8 cellular contexts compared by ENCODE assay signal in the genomic region with DNA sequence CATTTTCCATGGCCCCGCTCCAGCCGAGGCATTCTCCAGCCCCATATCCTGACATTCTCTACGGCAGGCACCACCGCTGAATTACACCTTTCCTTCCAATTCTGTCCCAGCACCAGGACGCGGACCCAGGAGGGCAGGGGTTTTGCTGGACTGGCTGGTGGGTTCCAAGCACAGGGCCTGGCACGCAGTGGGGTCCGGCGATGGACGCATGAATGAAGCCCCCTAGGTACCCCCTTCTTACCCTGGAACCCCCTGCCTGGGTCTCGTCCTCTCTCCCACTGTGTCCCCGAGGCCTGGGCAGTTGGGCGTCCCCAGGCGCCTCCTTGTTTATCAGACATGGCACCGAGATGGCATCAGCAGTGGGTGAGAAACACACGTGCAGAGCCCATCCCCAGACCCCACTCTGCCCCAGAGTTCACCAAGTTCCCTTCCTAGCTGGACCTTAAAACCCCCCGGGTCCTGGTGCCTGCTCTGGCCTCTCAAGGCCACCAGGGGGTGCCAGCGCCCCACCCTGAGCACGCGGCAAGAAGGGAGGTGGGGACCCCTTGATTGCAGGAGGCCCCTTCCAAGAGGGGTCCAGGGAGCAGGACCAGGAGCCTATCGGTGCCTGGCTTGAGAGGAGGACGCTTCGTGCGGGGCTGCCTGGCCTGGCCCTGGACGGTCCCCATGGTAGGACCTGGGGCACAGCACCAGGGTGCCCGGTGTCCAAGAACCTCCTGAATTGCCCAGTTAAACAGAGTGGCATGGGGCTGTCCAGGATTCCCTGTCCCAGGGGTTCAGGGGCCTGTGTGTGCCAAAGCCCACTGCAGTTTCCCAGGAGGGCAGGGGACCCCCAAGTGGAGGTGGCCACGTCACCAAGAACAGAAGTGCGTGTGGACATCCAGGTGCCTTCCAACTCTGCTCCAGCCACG. TPM values are rescaled to one million over a fixed set of nuclear protein-coding genes. Genes with fewer than 3 reads are reported as not detected.
DNase-seq lines count a peak whose midpoint lies in the region; ATAC-seq and TF ChIP-seq lines count a peak whose summit lies in the region.

No MANE protein-coding gene starts in this region.

- H2AFZ ChIP-seq in PC-9: no peak overlapping the region

- H3K9me3 Mint-ChIP-seq in activated T-helper 1 cell treated with anti-CD3 and anti-CD28 coated beads, Interleukin-12 subunit alpha, Interleukin-12 subunit beta, Interleukin-2, Interleukin-4 antibody, amounts not matched to agents 30 ng/mL and 10 ng/mL and 1 ng/mL, durations not matched to agents 14 hours and 24 hours and 36 hours: no peaks in the 10 kb centered on the region

- no peaks in the 10 kb centered on the region for H4K20me1 ChIP-seq in PC-9 (ENCODE audit: insufficient read depth)

- intact Hi-C loops in activated T-helper 1 cell treated with anti-CD3 and anti-CD28 coated beads, Interleukin-12 subunit alpha, Interleukin-12 subunit beta, Interleukin-2, Interleukin-4 antibody, amounts not matched to agents 30 ng/mL and 10 ng/mL and 1 ng/mL, durations not matched to agents 14 hours and 24 hours and 36 hours (cut with micrococcal nuclease): loop anchor here (1.0 kb wide), 2 partner anchors 54 to 159 kb away; no protein-coding TSS in a partner anchor
- intact Hi-C loops in PC-9 (cut with micrococcal nuclease; ENCODE audit: unreplicated experiment) (loop anchor here (1.0 kb wide), 1 partner anchor 54 kb away; no protein-coding TSS in a partner anchor), left colon (cut with DNase I, micrococcal nuclease) (loop anchor here in 1 of 2 donors (5.0 kb wide), 1 partner anchor 52 kb away; no protein-coding TSS in a partner anchor)

- H3K36me3 ChIP-seq in PC-9 (ENCODE audit: low read depth): no peaks in the 10 kb centered on the region

- H3K79me2 ChIP-seq in PC-9 (ENCODE audit: low read depth): no peaks in the 10 kb centered on the region

- no peak overlapping the region for H3K4me2 ChIP-seq in PC-9

- in situ Hi-C loops in astrocyte of the cerebellum (cut with HindIII; ENCODE audit: low sequenced_read_pairs): no loop called here

- peak; percentile 93 for TF ChIP-seq CTCF in PC-9 (conservative IDR thresholded peaks at IDR 0.05)
- TF ChIP-seq CTCF in astrocyte of the cerebellum (IDR thresholded peaks at IDR 0.05; ENCODE audit: low read depth, low read length, missing control alignments): peak; percentile 95

- CTCF ChIA-PET in PC-9 (lab: Charles Lee): interaction anchor here (0.6 kb wide), 1 partner anchor 14 kb away, joined by 3 read pairs; no protein-coding TSS in a partner anchor

- POLR2A ChIA-PET in PC-9 (lab: Charles Lee; ENCODE audit: unreplicated experiment): no interaction called here

- no peak overlapping the region for H3K4me3 Mint-ChIP-seq in activated T-helper 1 cell treated with anti-CD3 and anti-CD28 coated beads, Interleukin-12 subunit alpha, Interleukin-12 subunit beta, Interleukin-2, Interleukin-4 antibody, amounts not matched to agents 30 ng/mL and 10 ng/mL and 1 ng/mL, durations not matched to agents 14 hours and 24 hours and 36 hours

- H3K27ac ChIP-seq in PC-9: no peak overlapping the region

- no peaks in the 10 kb centered on the region for H3K36me3 Mint-ChIP-seq in activated T-helper 1 cell treated with anti-CD3 and anti-CD28 coated beads, Interleukin-12 subunit alpha, Interleukin-12 subunit beta, Interleukin-2, Interleukin-4 antibody, amounts not matched to agents 30 ng/mL and 10 ng/mL and 1 ng/mL, durations not matched to agents 14 hours and 24 hours and 36 hours (ENCODE audit: low read depth)

- no peaks in the 10 kb centered on the region for H3K4me1 ChIP-seq in PC-9 (replicated peaks; ENCODE audit: insufficient read depth)

- no peaks in the 10 kb centered on the region for H3K27me3 ChIP-seq in PC-9 (ENCODE audit: insufficient read depth, low read depth)

- no peaks in the 10 kb centered on the region for H3K9me2 ChIP-seq in PC-9 (ENCODE audit: insufficient read depth)

- H3F3A ChIP-seq in PC-9 (ENCODE audit: insufficient read depth, low read depth): no peaks in the 10 kb centered on the region

- H3K9me3 ChIP-seq in PC-9 (ENCODE audit: insufficient read depth, low read depth): no peaks in the 10 kb centered on the region

- H3K4me1 Mint-ChIP-seq in activated T-helper 1 cell treated with anti-CD3 and anti-CD28 coated beads, Interleukin-12 subunit alpha, Interleukin-12 subunit beta, Interleukin-2, Interleukin-4 antibody, amounts not matched to agents 30 ng/mL and 10 ng/mL and 1 ng/mL, durations not matched to agents 14 hours and 24 hours and 36 hours (ENCODE audit: low read depth): no peaks in the 10 kb centered on the region

- H3K4me3 ChIP-seq in PC-9: no peak overlapping the region
- no peak overlapping the region for H3K4me3 ChIP-seq in astrocyte of the cerebellum (ENCODE audit: low read depth, low read length)

- no TSS peak for BruUV-seq in PC-9 (replicated peaks; lab: Mats Ljungman, UMichigan)

- no peaks in the 10 kb centered on the region for H3K27me3 Mint-ChIP-seq in activated T-helper 1 cell treated with anti-CD3 and anti-CD28 coated beads, Interleukin-12 subunit alpha, Interleukin-12 subunit beta, Interleukin-2, Interleukin-4 antibody, amounts not matched to agents 30 ng/mL and 10 ng/mL and 1 ng/mL, durations not matched to agents 14 hours and 24 hours and 36 hours (ENCODE audit: insufficient read depth)

- DNase-seq in activated T-helper 1 cell treated with Interleukin-2 at 50 U/mL for 16 hours (ENCODE audit: low read depth): peak; percentile 7
- DNase-seq in activated T-helper 1 cell treated with anti-CD3 and anti-CD28 coated beads, Interleukin-12 subunit alpha, Interleukin-12 subunit beta, Interleukin-2, Interleukin-4 antibody, amounts not matched to agents 30 ng/mL and 10 ng/mL and 1 ng/mL, durations not matched to agents 14 hours and 24 hours and 36 hours (ENCODE audit: low spot score): no peak
- no peak for DNase-seq in PC-9
- DNase-seq in astrocyte of the cerebellum (ENCODE audit: low read depth): no peak
- DNase-seq in left colon: no peak
- DNase-seq in superior temporal gyrus (ENCODE audit: extremely low spot score): peak; percentile 19

- H3K27ac Mint-ChIP-seq in activated T-helper 1 cell treated with anti-CD3 and anti-CD28 coated beads, Interleukin-12 subunit alpha, Interleukin-12 subunit beta, Interleukin-2, Interleukin-4 antibody, amounts not matched to agents 30 ng/mL and 10 ng/mL and 1 ng/mL, durations not matched to agents 14 hours and 24 hours and 36 hours: no peak overlapping the region

- peak; percentile 53 for ATAC-seq in left colon
- no peak for ATAC-seq in HG03159 (IDR thresholded peaks at IDR 0.05; ENCODE audit: unreplicated experiment)
- ATAC-seq in GM18519 (IDR thresholded peaks at IDR 0.05; ENCODE audit: low FRiP score, unreplicated experiment): no peak

RNA-seq across cellular contexts. Expression of a gene that starts 46.1 kb away (rescaled TPM):
- total RNA-seq in activated T-helper 1 cell treated with anti-CD3 and anti-CD28 coated beads, Interleukin-12 subunit alpha, Interleukin-12 subunit beta, Interleukin-2, Interleukin-4 antibody, amounts not matched to agents 30 ng/mL and 10 ng/mL and 1 ng/mL, durations not matched to agents 14 hours and 24 hours and 36 hours: 1.2 and 2.1 TPM in 2 replicates
- total RNA-seq in PC-9 (2021) (65.3 and 77.6 TPM in 2 replicates), left colon (1 to 10 TPM; 6.3 to 8.2 TPM)

RNA-seq across cellular contexts. Expression of a gene that starts 59.6 kb away (rescaled TPM):
- 10.3 and 12.5 TPM in 2 replicates for total RNA-seq in activated T-helper 1 cell treated with anti-CD3 and anti-CD28 coated beads, Interleukin-12 subunit alpha, Interleukin-12 subunit beta, Interleukin-2, Interleukin-4 antibody, amounts not matched to agents 30 ng/mL and 10 ng/mL and 1 ng/mL, durations not matched to agents 14 hours and 24 hours and 36 hours
- 41.4 and 44.9 TPM in 2 replicates for total RNA-seq in PC-9 (2021)
- total RNA-seq in left colon: 10 to 100 TPM; 88.5 to 93.9 TPM

Comparison
In these comparisons a context has a peak if more than half of its experiments do, and no peak if none do; other contexts are left out.
1. DNase-seq: peak in activated T-helper 1 cell treated with Interleukin-2 at 50 U/mL for 16 hours (single experiment) and superior temporal gyrus (single experiment); none in activated T-helper 1 cell treated with anti-CD3 and anti-CD28 coated beads, Interleukin-12 subunit alpha, Interleukin-12 subunit beta, Interleukin-2, Interleukin-4 antibody, amounts not matched to agents 30 ng/mL and 10 ng/mL and 1 ng/mL, durations not matched to agents 14 hours and 24 hours and 36 hours (single experiment), PC-9 (0 of 2), astrocyte of the cerebellum (single experiment) and left colon (0 of 2).